ENCODE assay signal across 1 cellular context in the genomic region with DNA sequence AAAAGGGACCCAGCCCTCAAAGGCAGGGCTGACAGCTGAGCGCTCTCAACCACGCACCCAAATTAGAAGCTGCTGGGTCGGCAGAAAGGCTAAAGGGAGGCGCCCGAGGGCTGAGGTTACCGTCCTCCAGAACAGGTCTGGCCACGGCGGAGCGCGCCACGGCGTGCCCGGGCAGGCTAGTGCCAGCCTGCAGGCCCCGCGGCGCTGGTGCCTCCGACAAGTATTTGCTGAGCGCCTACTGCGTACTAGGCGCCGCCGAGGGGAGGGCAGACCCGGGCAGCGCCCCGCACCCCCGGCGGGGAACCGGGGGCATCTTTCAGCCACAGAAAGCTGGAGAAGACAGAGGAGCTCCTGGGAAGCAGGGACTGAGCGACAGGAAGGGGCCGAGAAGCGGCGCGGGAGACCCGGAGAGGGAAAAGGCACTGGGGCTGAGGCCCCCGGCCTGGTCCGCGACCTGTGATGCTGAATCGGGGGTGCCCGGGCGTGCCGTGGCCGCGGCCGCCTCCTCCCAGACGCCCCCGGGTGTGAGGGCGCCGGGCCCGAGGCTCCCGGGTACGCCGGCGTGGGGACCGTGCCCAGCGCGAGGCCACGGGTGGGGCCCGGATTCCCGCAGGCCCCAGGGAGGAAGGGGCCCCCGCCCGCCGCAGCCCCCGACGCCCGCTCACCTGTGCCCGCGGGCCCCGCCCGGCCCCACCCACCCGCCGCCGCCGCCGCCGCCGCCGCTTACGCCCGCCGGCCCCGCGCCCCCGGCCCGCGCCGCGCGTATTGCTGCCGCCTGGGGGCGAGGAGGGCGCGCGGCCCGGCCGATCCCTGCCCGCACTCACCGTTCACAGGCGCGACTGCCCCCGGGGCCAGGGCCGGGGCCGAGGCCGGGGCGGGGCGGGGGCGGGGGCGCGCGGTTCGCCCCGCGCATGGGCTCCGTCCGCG.
TF ChIP-seq lines count a peak whose summit lies in the region.

No MANE protein-coding gene starts in this region.

TF ChIP-seq in GM12878, 131 proteins besides CTCF, POLR2A, EP300 and RAD21 (continued from another document):
- TF ChIP-seq ZBED1 (IDR thresholded peaks at IDR 0.05; ENCODE audit: borderline replicate concordance) (no peak), EGR1 (IDR thresholded peaks at IDR 0.05; ENCODE audit: borderline replicate concordance in 1 of 2, low read depth in 2 of 2, low read length in 2 of 2) (0 out of 3 replicates have a peak, but pooled peaks of 1 of the 2 experiments have one; percentile 2), TCF7 (IDR thresholded peaks at IDR 0.05; ENCODE audit: borderline replicate concordance) (no peak)
